ENCODE assay signal across 2 cellular contexts in genomic region chr10:99369126-99369525, GRCh38.
TF ChIP-seq lines count a peak whose summit lies in the region.

No MANE protein-coding gene starts in this region.

TF ChIP-seq in IMR-90, 13 proteins besides CTCF, POLR2A, EP300 and RAD21 (continued from another document):
- TF ChIP-seq CEBPB (IDR thresholded peaks at IDR 0.05; ENCODE audit: low read depth, low read length) (no peak), RFX5 (IDR thresholded peaks at IDR 0.05; ENCODE audit: low read depth, low read length) (no peak), USF2 (IDR thresholded peaks at IDR 0.05; ENCODE audit: low read depth, low read length) (no peak), BHLHE40 (IDR thresholded peaks at IDR 0.05; ENCODE audit: low read depth, low read length) (no peak), CHD1 (IDR thresholded peaks at IDR 0.05; ENCODE audit: low read depth, low read length) (no peak), ELK1 (IDR thresholded peaks at IDR 0.05; ENCODE audit: borderline replicate concordance, low read depth, low read length) (no peak), FOS (IDR thresholded peaks at IDR 0.05; ENCODE audit: low read depth, low read length) (no peak)

TF ChIP-seq in GM12891, 5 proteins besides CTCF, POLR2A, EP300 and RAD21:
- TF ChIP-seq SPI1 (IDR thresholded peaks at IDR 0.05; ENCODE audit: low read depth, low read length) (no peak), POU2F2 (IDR thresholded peaks at IDR 0.05; ENCODE audit: low read depth, low read length) (no peak), PAX5 (IDR thresholded peaks at IDR 0.05; ENCODE audit: insufficient read depth, low read length, severe bottlenecking) (no peak), TAF1 (IDR thresholded peaks at IDR 0.05; ENCODE audit: low read depth, low read length) (no peak), POLR2AphosphoS5 (IDR thresholded peaks at IDR 0.05; ENCODE audit: low read depth, low read length) (no peak)
